In the genomic region with DNA sequence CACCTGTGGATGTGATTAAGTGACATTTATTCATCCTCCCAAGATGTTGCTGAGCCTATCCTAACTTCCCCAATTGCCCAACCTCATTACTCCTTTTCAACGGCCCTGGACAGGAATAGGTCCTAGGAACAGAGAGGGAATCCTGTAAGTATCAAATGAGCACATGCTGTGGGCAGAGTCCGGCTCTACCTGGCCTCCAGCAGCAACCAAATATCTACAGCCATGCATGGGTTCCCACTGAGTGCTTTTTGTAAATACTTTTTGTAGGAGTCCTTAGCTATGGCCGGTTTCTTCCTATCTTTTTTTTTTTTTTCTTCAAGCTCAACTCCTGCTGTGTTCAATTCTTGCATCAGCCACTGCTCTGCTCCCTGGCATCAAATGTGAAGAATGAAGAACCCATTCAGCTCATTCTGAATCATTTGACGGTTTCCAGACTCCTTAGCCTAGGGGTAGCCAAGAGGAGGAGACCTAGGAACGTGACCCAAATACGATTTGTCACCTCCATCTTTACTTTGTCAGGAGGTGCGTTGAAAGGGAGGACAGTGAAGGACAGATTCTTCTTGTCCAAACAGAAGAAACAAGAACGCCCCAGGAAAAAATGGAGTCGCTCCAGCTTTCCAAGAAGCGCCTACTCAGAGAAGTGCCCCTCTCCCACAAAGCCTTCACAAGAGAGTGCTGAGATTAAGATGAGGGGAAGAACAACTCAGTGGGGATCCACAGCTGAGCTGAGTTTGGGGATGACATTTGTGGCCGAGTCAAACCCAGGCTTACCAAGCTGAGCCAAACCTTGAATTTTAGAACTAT, we compare ENCODE assay signal across 1 cellular context.
TF ChIP-seq lines count a peak whose summit lies in the region.

No MANE protein-coding gene starts in this region.

TF ChIP-seq in H1, 55 proteins besides CTCF, POLR2A, EP300 and RAD21:
- no peak for TF ChIP-seq MAFK (IDR thresholded peaks at IDR 0.05; ENCODE audit: low read depth, low read length)
